In the genomic region with DNA sequence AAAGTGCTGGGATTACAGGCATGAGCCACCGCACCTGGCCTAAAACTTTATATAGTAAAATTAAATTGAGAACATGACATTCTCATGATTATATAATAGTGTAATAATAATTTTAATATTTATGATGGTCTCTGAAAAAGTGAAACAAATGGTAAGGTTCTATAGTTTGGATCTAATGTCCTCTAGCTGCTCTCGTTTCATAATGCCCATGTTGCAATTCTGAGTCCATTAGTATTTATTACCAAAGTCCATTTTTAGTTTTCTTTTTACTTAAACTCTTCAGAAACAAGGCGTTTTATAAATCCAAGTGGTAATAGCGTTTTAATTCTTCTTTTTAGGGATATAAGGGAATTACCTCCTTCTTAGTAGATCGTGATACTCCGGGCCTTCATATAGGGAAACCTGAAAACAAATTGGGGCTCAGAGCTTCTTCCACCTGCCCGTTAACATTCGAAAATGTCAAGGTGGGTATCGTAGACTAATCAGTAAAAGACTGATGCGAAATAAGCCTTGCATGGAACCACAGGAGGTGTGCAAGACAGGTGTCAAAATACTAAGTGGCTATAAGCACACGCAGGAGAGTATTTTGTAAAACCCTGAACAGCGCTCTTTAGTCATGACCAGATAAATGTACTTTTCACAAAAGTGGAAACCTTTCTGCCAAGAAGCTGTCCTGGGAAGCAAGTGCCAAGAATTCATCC, we compare ENCODE assay signal across 5 cellular contexts.
"Had no signal": no experiment of that assay in that cellular context is flagged by ENCODE, and none has a peak within 500 bp of the region (broad histone marks: within the 10 kb centered on the region; RNA-seq: fewer than 3 reads in every experiment).

No MANE protein-coding gene starts in this region.

- H3K27ac ChIP-seq: cardiac muscle cell, SJCRH30 had no signal

- H3K4me1 ChIP-seq: SJCRH30 had no signal

- H3K36me3 ChIP-seq: SJCRH30 had no signal

- DNase-seq: activated CD4-positive, CD25-positive, alpha-beta regulatory T cell treated with anti-CD3 and anti-CD28 coated beads, Interleukin-2, amount 50 U/mL, for 72 hours; activated gamma-delta T cell; NCI-H2029 had no signal

- H3K9me3 ChIP-seq: SJCRH30 had no signal

- H3K4me3 ChIP-seq: cardiac muscle cell, SJCRH30 had no signal

- H3K27me3 ChIP-seq: cardiac muscle cell, SJCRH30 had no signal
